In genomic region chr3:72041531-72041930, GRCh38 we compare ENCODE assay signal across 14 cellular contexts.
A peak's percentile ranks its signal among the peaks of the same experiment; 100 is the strongest.
DNase-seq lines count a peak whose midpoint lies in the region; ATAC-seq and TF ChIP-seq lines count a peak whose summit lies in the region.
"Had no signal": no experiment of that assay in that cellular context is flagged by ENCODE, and none has a peak within 500 bp of the region (broad histone marks: within the 10 kb centered on the region; RNA-seq: fewer than 3 reads in every experiment).

No MANE protein-coding gene starts in this region.

- H2AFZ ChIP-seq in neural cell (ENCODE audit: low read depth, low read length) (peak overlapping the region; percentile 32), OCI-LY7 (ENCODE audit: low read length) (no peak overlapping the region)

- no peak overlapping the region for H3K4me2 ChIP-seq in neural cell (ENCODE audit: low read length)
- no peak overlapping the region for H3K4me2 ChIP-seq in OCI-LY7 (ENCODE audit: low read length)

- no peak for TF ChIP-seq EP300 in neural cell (conservative IDR thresholded peaks at IDR 0.05; ENCODE audit: poor library complexity, severe bottlenecking)

- H3K79me2 ChIP-seq in neural cell (replicated peaks; ENCODE audit: insufficient read depth, low read length) (no peaks in the 10 kb centered on the region), OCI-LY7 (ENCODE audit: insufficient read depth, low read depth, low read length) (no peaks in the 10 kb centered on the region)

- no peaks in the 10 kb centered on the region for H3K4me1 Mint-ChIP-seq in activated CD8-positive, alpha-beta T cell treated with anti-CD3 and anti-CD28 coated beads for 36 hours (ENCODE audit: low read depth)
- H3K4me1 Mint-ChIP-seq: activated CD4-positive, alpha-beta T cell treated with anti-CD3 and anti-CD28 coated beads for 36 hours; T-cell had no signal

- peak overlapping the region; percentile 42 for H3K9ac ChIP-seq in neural cell (ENCODE audit: low read length)

- H3K4me3 ChIP-seq in left ventricle myocardium inferior (no peak overlapping the region), choroid plexus epithelial cell (ENCODE audit: low read depth, low read length) (no peak overlapping the region), neural cell (ENCODE audit: low read length) (no peak overlapping the region), OCI-LY7 (ENCODE audit: low read depth, low read length, poor library complexity, severe bottlenecking) (no peak overlapping the region)
- H3K4me3 ChIP-seq: breast epithelium had no signal

- intact Hi-C loops in left ventricle myocardium superior (cut with micrococcal nuclease) = no loop called here
- intact Hi-C loops in left ventricle myocardium inferior (cut with micrococcal nuclease) = no loop called here
- intact Hi-C loops in OCI-LY7 (cut with micrococcal nuclease; ENCODE audit: unreplicated experiment) = no loop called here
- intact Hi-C loops in activated CD8-positive, alpha-beta T cell treated with anti-CD3 and anti-CD28 coated beads for 36 hours (cut with micrococcal nuclease) = no loop called here

- BruUV-seq in OCI-LY7 (replicated peaks; lab: Mats Ljungman, UMichigan) = no TSS peak

- no peaks in the 10 kb centered on the region for H3F3A ChIP-seq in neural cell (ENCODE audit: insufficient read depth, low read length, poor library complexity, severe bottlenecking)

- CTCF ChIA-PET in OCI-LY7 (lab: Charles Lee; ENCODE audit: unreplicated experiment) = no interaction called here
- CTCF ChIA-PET in activated CD8-positive, alpha-beta T cell treated with anti-CD3 and anti-CD28 coated beads for 36 hours (lab: Charles Lee) = interaction anchor here (1.3 kb wide), 1 partner anchor 9 kb away, joined by 3 read pairs; no protein-coding TSS in a partner anchor

- TF ChIP-seq CTCF in left ventricle myocardium inferior (IDR thresholded peaks at IDR 0.05; ENCODE audit: borderline replicate concordance) (no peak), choroid plexus epithelial cell (conservative IDR thresholded peaks at IDR 0.05; ENCODE audit: low read depth, low read length) (peak; percentile 28), neural cell (IDR thresholded peaks at IDR 0.05; ENCODE audit: poor library complexity, severe bottlenecking) (peak; percentile 65), OCI-LY7 (conservative IDR thresholded peaks at IDR 0.05; ENCODE audit: low read length) (no peak)
- no peak for TF ChIP-seq CTCF in activated CD8-positive, alpha-beta T cell treated with anti-CD3 and anti-CD28 coated beads for 36 hours (IDR thresholded peaks at IDR 0.05)

- TF ChIP-seq RAD21 in neural cell (conservative IDR thresholded peaks at IDR 0.05) = peak; percentile 73

- no peaks in the 10 kb centered on the region for H4K20me1 ChIP-seq in neural cell (ENCODE audit: insufficient read depth)
- H4K20me1 ChIP-seq in OCI-LY7 (ENCODE audit: insufficient read depth, low read length) = no peaks in the 10 kb centered on the region

- no peaks in the 10 kb centered on the region for H3K9me3 Mint-ChIP-seq in activated CD8-positive, alpha-beta T cell treated with anti-CD3 and anti-CD28 coated beads for 36 hours

- H3K9me3 ChIP-seq in left ventricle myocardium inferior (replicated peaks) (no peaks in the 10 kb centered on the region), neural cell (ENCODE audit: low read length) (no peaks in the 10 kb centered on the region), OCI-LY7 (ENCODE audit: low read length) (no peaks in the 10 kb centered on the region)
- H3K9me3 ChIP-seq: breast epithelium had no signal

- H3K9me2 ChIP-seq in neural cell (ENCODE audit: insufficient read depth, low read length) = no peaks in the 10 kb centered on the region
- no peaks in the 10 kb centered on the region for H3K9me2 ChIP-seq in OCI-LY7 (ENCODE audit: insufficient read depth, low read length)

- H3K4me1 ChIP-seq in left ventricle myocardium inferior = peaks cover 6% of the 10 kb centered on the region
- peaks cover 21% of the 10 kb centered on the region for H3K4me1 ChIP-seq in OCI-LY7 (ENCODE audit: insufficient read depth, low read length, poor library complexity, severe bottlenecking)
- H3K4me1 ChIP-seq: breast epithelium had no signal

- peaks cover 15% of the 10 kb centered on the region for H3K27me3 Mint-ChIP-seq in activated CD8-positive, alpha-beta T cell treated with anti-CD3 and anti-CD28 coated beads for 36 hours

- POLR2A ChIA-PET in OCI-LY7 (lab: Charles Lee) = interaction anchor here (0.7 kb wide), 1 partner anchor 90 kb away, joined by 3 read pairs; no protein-coding TSS in a partner anchor
- POLR2A ChIA-PET in activated CD8-positive, alpha-beta T cell treated with anti-CD3 and anti-CD28 coated beads for 36 hours (lab: Charles Lee) = no interaction called here

- in situ Hi-C loops in ACHN (cut with HindIII; ENCODE audit: low pct_ligation_motif_present, low pct_unique_long_range_greater_than_20kb, low sequenced_read_pairs) = no loop called here

- no peaks in the 10 kb centered on the region for H3K36me3 ChIP-seq in left ventricle myocardium inferior
- no peaks in the 10 kb centered on the region for H3K36me3 ChIP-seq in neural cell (ENCODE audit: insufficient read depth, low read length)
- no peaks in the 10 kb centered on the region for H3K36me3 ChIP-seq in OCI-LY7 (ENCODE audit: insufficient read depth, low read length)
- H3K36me3 ChIP-seq: breast epithelium had no signal

- no peaks in the 10 kb centered on the region for H3K36me3 Mint-ChIP-seq in activated CD8-positive, alpha-beta T cell treated with anti-CD3 and anti-CD28 coated beads for 36 hours (ENCODE audit: low read depth)
- H3K36me3 Mint-ChIP-seq: T-cell had no signal

- no peak overlapping the region for H3K27ac ChIP-seq in left ventricle myocardium inferior (replicated peaks)
- peak overlapping the region; percentile 64 for H3K27ac ChIP-seq in neural cell (ENCODE audit: low read length)
- no peak overlapping the region for H3K27ac ChIP-seq in OCI-LY7 (ENCODE audit: low read depth, low read length, poor library complexity, severe bottlenecking)
- H3K27ac ChIP-seq: breast epithelium had no signal

- H3K27ac Mint-ChIP-seq in activated CD8-positive, alpha-beta T cell treated with anti-CD3 and anti-CD28 coated beads for 36 hours = no peak overlapping the region
- H3K27ac Mint-ChIP-seq: activated CD4-positive, alpha-beta T cell treated with anti-CD3 and anti-CD28 coated beads for 36 hours; naive thymus-derived CD4-positive, alpha-beta T cell; T-cell had no signal

- H3K27me3 ChIP-seq in left ventricle myocardium inferior (ENCODE audit: low read depth) (peaks cover 42% of the 10 kb centered on the region), neural cell (ENCODE audit: insufficient read depth, low read depth, low read length) (no peaks in the 10 kb centered on the region)
- H3K27me3 ChIP-seq: breast epithelium had no signal

- DNase-seq in left ventricle myocardium superior (peak; percentile 28), left ventricle myocardium inferior (no peak), choroid plexus epithelial cell (ENCODE audit: low read depth) (peak; percentile 20), ACHN (no peak), iPS-NIHi11 (ENCODE audit: low spot score) (no peak), OCI-LY7 (ENCODE audit: low spot score) (no peak)
- no peak for DNase-seq in activated CD8-positive, alpha-beta T cell treated with anti-CD3 and anti-CD28 coated beads for 36 hours
- DNase-seq: activated CD4-positive, alpha-beta T cell treated with anti-CD3 and anti-CD28 coated beads for 36 hours; erythroblast; naive thymus-derived CD4-positive, alpha-beta T cell; NCI-H1436 treated with DMSO at 0.1 percent for 48 hours; T-cell had no signal

- no peak overlapping the region for H3K4me3 Mint-ChIP-seq in activated CD8-positive, alpha-beta T cell treated with anti-CD3 and anti-CD28 coated beads for 36 hours
- H3K4me3 Mint-ChIP-seq: activated CD4-positive, alpha-beta T cell treated with anti-CD3 and anti-CD28 coated beads for 36 hours; naive thymus-derived CD4-positive, alpha-beta T cell; T-cell had no signal

- ATAC-seq in left ventricle myocardium superior = peak; percentile 24
- ATAC-seq in activated CD8-positive, alpha-beta T cell treated with anti-CD3 and anti-CD28 coated beads for 36 hours = no peak
- ATAC-seq: activated CD4-positive, alpha-beta T cell treated with anti-CD3 and anti-CD28 coated beads for 36 hours; naive thymus-derived CD4-positive, alpha-beta T cell; T-cell had no signal

TF ChIP-seq in neural cell, 6 proteins besides CTCF, POLR2A, EP300 and RAD21:
- no peak for TF ChIP-seq POLR2AphosphoS5 (IDR thresholded peaks at IDR 0.05)
- peak; percentile 43 for TF ChIP-seq REST (IDR thresholded peaks at IDR 0.05; ENCODE audit: borderline replicate concordance)
- no peak for TF ChIP-seq MXI1 (conservative IDR thresholded peaks at IDR 0.05; ENCODE audit: poor library complexity, severe bottlenecking)
- TF ChIP-seq EZH2 (IDR thresholded peaks at IDR 0.05; ENCODE audit: borderline replicate concordance, insufficient read depth, low read length, poor library complexity, severe bottlenecking) = no peak
- peak; percentile 25 for TF ChIP-seq TAF1 (IDR thresholded peaks at IDR 0.05; ENCODE audit: low read depth)
- peak; percentile 74 for TF ChIP-seq SMC3 (conservative IDR thresholded peaks at IDR 0.05; ENCODE audit: poor library complexity)

Comparison
In these comparisons a context has a peak if more than half of its experiments do, and no peak if none do; other contexts are left out.
1. DNase-seq: peak in left ventricle myocardium superior (single experiment) and choroid plexus epithelial cell (single experiment); none in left ventricle myocardium inferior (single experiment), ACHN (single experiment), iPS-NIHi11 (single experiment), OCI-LY7 (single experiment) and activated CD8-positive, alpha-beta T cell treated with anti-CD3 and anti-CD28 coated beads for 36 hours (single experiment).
2. CTCF ChIP-seq: peak in choroid plexus epithelial cell (single experiment) and neural cell (single experiment); none in left ventricle myocardium inferior (single experiment), OCI-LY7 (single experiment) and activated CD8-positive, alpha-beta T cell treated with anti-CD3 and anti-CD28 coated beads for 36 hours (single experiment).